ENCODE assay signal across 1 cellular context in the genomic region with DNA sequence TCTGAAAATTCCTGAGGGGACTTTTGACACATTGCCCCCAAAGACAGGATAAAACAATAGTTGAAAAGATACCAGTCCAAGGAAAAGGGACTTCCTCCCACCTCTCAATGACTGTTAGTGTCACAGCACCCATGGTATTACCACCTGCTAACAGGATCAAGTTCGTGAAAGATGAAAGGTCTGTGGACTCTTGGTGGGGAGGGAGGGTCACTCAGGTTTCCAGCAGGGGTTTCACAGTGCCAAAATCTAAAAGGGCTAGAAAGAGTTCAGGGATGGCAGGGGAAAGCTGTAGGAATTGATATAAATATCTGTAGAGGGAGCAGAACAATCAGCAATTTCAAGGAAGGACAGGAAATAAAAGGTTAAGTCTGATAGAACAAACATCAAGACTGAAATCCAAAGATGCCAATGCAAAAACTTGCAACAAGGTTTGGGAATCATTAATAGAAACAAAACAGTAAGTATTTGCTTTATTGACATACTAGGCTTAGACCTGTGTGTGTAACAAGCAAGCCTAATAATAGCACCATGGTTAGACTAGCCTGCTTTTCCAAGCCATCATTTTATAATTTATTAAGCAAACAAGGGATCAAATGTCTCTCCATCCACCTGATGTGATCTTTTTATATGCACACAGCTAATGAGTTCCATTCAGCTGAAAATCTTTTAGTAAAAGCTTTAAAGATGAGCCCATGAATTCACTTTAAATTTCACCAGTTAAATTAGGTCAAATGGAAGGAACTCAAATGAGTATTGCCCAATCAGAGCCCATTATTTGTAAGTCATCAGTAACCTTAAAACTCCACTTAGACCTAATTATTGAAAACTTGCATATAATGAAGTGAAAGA.
TF ChIP-seq lines count a peak whose summit lies in the region.

No MANE protein-coding gene starts in this region.

TF ChIP-seq in IMR-90, 13 proteins besides CTCF, POLR2A, EP300 and RAD21 (continued from another document):
- TF ChIP-seq, protein P1, sequence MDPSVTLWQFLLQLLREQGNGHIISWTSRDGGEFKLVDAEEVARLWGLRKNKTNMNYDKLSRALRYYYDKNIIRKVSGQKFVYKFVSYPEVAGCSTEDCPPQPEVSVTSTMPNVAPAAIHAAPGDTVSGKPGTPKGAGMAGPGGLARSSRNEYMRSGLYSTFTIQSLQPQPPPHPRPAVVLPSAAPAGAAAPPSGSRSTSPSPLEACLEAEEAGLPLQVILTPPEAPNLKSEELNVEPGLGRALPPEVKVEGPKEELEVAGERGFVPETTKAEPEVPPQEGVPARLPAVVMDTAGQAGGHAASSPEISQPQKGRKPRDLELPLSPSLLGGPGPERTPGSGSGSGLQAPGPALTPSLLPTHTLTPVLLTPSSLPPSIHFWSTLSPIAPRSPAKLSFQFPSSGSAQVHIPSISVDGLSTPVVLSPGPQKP (IDR thresholded peaks at IDR 0.05; ENCODE audit: borderline replicate concordance, low read depth, low read length) = no peak
- TF ChIP-seq RCOR1 (IDR thresholded peaks at IDR 0.05; ENCODE audit: insufficient replicate concordance, low read length) (no peak), SMC3 (IDR thresholded peaks at IDR 0.05; ENCODE audit: low read depth, low read length) (no peak), BHLHE40 (IDR thresholded peaks at IDR 0.05; ENCODE audit: low read depth, low read length) (no peak), MAFK (IDR thresholded peaks at IDR 0.05; ENCODE audit: low read depth, low read length) (no peak), CHD1 (IDR thresholded peaks at IDR 0.05; ENCODE audit: low read depth, low read length) (peak; percentile 92), MAZ (IDR thresholded peaks at IDR 0.05; ENCODE audit: borderline replicate concordance, low read depth, low read length) (no peak)
